Comparison of ENCODE assay signal across 18 cellular contexts in the genomic region with DNA sequence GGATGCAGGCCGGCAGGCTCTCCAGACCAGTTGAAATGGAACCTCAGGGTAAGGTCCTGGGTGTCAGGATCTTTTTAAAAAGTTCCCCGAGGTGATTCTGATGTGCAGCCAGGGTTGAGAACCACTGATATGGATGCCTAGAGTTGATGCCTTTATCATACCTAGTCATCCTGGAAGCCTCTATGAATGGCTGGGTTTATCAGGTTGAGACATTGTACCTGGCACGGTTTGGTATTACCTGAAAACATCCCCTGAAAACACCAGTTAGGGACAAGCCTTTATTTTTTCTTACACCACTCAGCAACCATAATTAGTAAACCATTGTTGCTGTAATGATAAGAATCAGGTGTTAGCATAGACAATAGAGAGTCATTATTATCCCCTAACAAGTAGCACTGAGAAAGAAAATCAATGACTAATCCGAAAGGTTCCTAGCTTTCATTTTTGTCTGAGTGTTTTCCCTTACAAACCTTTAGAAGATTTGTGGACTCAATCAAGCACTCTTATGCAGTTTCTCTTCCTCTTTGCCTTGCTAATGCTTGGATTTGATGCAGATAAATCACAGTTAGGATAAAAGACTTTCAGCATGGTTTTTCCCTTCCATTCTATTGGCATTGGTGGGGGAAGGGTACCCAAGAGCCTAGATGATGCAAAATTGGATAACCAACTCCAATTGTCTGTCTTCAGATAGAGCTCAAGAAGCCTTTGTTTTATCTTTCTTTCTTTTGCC.
"Had no signal": no experiment of that assay in that cellular context is flagged by ENCODE, and none has a peak within 500 bp of the region (broad histone marks: within the 10 kb centered on the region; RNA-seq: fewer than 3 reads in every experiment).

No MANE protein-coding gene starts in this region.

- H3K4me3 Mint-ChIP-seq: activated T-helper 17 cell treated with anti-CD3 and anti-CD28 coated beads, Interleukin-2, amount 50 U/mL, for 72 hours; immature natural killer cell; mesothelial cell of epicardium; stimulated activated naive CD8-positive, alpha-beta T cell treated with anti-CD3 and anti-CD28 coated beads, Interleukin-15, amount 100 ng/mL, for 72 hours had no signal

- H3K36me3 Mint-ChIP-seq: immature natural killer cell had no signal

- H3K4me1 ChIP-seq: foreskin keratinocyte, lower lobe of right lung, sigmoid colon had no signal

- H3K27me3 ChIP-seq: foreskin keratinocyte, sigmoid colon had no signal

- H3K9me3 Mint-ChIP-seq: activated T-helper 17 cell treated with anti-CD3 and anti-CD28 coated beads, Interleukin-2, amount 50 U/mL, for 72 hours; mesothelial cell of epicardium; stimulated activated naive CD8-positive, alpha-beta T cell treated with anti-CD3 and anti-CD28 coated beads, Interleukin-15, amount 100 ng/mL, for 72 hours had no signal

- DNase-seq: activated CD4-positive, CD25-positive, alpha-beta regulatory T cell treated with anti-CD3 and anti-CD28 coated beads, Interleukin-2, amount 50 U/mL, for 72 hours; activated naive CD4-positive, alpha-beta T cell treated with Interleukin-2 at 50 U/mL for 16 hours; activated T-cell treated with anti-CD3 and anti-CD28 coated beads for 4 hours; aorta; cortex of kidney; effector CD8-positive, alpha-beta T cell; foreskin keratinocyte; head of caudate nucleus; immature natural killer cell; left colon; lower lobe of right lung; sigmoid colon; stimulated activated CD4-positive, alpha-beta T cell treated with anti-CD3 and anti-CD28 coated beads, Interleukin-1b, Interleukin-23, amount 100 ng/mL, for 48 hours; stimulated activated naive CD8-positive, alpha-beta T cell treated with anti-CD3 and anti-CD28 coated beads, Interleukin-15, amount 100 ng/mL, for 72 hours; T1000 had no signal

- H3K9me3 ChIP-seq: lower lobe of right lung, sigmoid colon, thoracic aorta had no signal

- H3K36me3 ChIP-seq: lower lobe of right lung, sigmoid colon, thoracic aorta had no signal

- H3K27ac ChIP-seq: foreskin keratinocyte, lower lobe of right lung, sigmoid colon, thoracic aorta had no signal

- H3K4me1 Mint-ChIP-seq: activated T-helper 17 cell treated with anti-CD3 and anti-CD28 coated beads, Interleukin-2, amount 50 U/mL, for 72 hours; immature natural killer cell; mesothelial cell of epicardium; stimulated activated naive CD8-positive, alpha-beta T cell treated with anti-CD3 and anti-CD28 coated beads, Interleukin-15, amount 100 ng/mL, for 72 hours had no signal

- H3K4me3 ChIP-seq: lower lobe of right lung, sigmoid colon, thoracic aorta had no signal

- H3K27me3 Mint-ChIP-seq: stimulated activated naive CD8-positive, alpha-beta T cell treated with anti-CD3 and anti-CD28 coated beads, Interleukin-15, amount 100 ng/mL, for 72 hours had no signal

- H3K27ac Mint-ChIP-seq: activated T-helper 17 cell treated with anti-CD3 and anti-CD28 coated beads, Interleukin-2, amount 50 U/mL, for 72 hours; immature natural killer cell; mesothelial cell of epicardium; stimulated activated naive CD8-positive, alpha-beta T cell treated with anti-CD3 and anti-CD28 coated beads, Interleukin-15, amount 100 ng/mL, for 72 hours had no signal

- ATAC-seq: activated T-helper 17 cell treated with anti-CD3 and anti-CD28 coated beads, Interleukin-2, amount 50 U/mL, for 72 hours; foreskin keratinocyte; left colon; lower lobe of right lung; stimulated activated naive CD8-positive, alpha-beta T cell treated with anti-CD3 and anti-CD28 coated beads, Interleukin-15, amount 100 ng/mL, for 72 hours had no signal
